In the genomic region with DNA sequence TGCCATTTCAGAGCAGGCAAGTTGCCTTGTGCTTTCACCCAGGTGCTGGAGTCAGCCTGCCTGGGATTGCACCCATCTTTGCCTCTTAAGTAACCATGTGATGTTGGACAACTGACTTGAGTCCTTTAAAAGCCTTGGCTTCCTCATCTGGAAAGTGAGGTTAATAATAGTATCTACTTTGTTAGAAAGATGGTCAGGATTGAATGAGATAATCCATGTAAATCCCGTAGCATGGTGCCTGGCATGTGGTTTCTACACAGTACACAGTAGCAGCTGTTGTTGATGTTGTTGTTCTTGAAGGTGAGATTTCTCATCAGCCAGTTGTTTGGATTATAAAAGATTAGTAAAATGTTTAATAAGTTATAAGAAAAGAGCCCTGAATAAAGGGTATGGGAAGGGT, we compare ENCODE assay signal across 25 cellular contexts. TPM values are rescaled to one million over a fixed set of nuclear protein-coding genes. Genes with fewer than 3 reads are reported as not detected.
DNase-seq lines count a peak whose midpoint lies in the region; ATAC-seq and TF ChIP-seq lines count a peak whose summit lies in the region.
"Had no signal": no experiment of that assay in that cellular context is flagged by ENCODE, and none has a peak within 500 bp of the region (broad histone marks: within the 10 kb centered on the region; RNA-seq: fewer than 3 reads in every experiment).

No MANE protein-coding gene starts in this region.

- no peak overlapping the region for H2BK5ac ChIP-seq in trophoblast cell (ENCODE audit: low read depth, low read length, poor library complexity)

- peak overlapping the region; percentile 20 for H3K27ac Mint-ChIP-seq in activated naive CD4-positive, alpha-beta T cell treated with anti-CD3 and anti-CD28 coated beads, Interleukin-2, amount 50 U/mL, for 24 hours
- H3K27ac Mint-ChIP-seq: naive B cell; T-helper 1 cell treated with Interleukin-12 subunit alpha and Interleukin-12 subunit beta and Interleukin-4 antibody, amounts not matched to agents 30 μg/mL and 1 μg/mL, for 36 hours had no signal

- H3K4me2 ChIP-seq in trophoblast cell (ENCODE audit: low read length) = no peak overlapping the region
- H3K4me2 ChIP-seq: KMS-11 had no signal

- TF ChIP-seq POLR2A in body of pancreas (IDR thresholded peaks at IDR 0.05) = no peak

- intact Hi-C loops in body of pancreas (cut with DNase I) = no loop called here

- peaks cover 4% of the 10 kb centered on the region for H3K36me3 Mint-ChIP-seq in activated naive CD4-positive, alpha-beta T cell treated with anti-CD3 and anti-CD28 coated beads, Interleukin-2, amount 50 U/mL, for 24 hours

- H3K27me3 ChIP-seq in body of pancreas (no peaks in the 10 kb centered on the region), trophoblast cell (ENCODE audit: insufficient read depth, low read length) (no peaks in the 10 kb centered on the region)
- H3K27me3 ChIP-seq: BLaER1 treated with 17β-estradiol and CSF1 and Interleukin-3, amounts not matched to agents 10 nM and 100 nM; brain microvascular endothelial cell; ovary; SJCRH30; spleen had no signal

- H2BK12ac ChIP-seq in trophoblast cell (ENCODE audit: low read length) = no peak overlapping the region

- H3K79me2 ChIP-seq in trophoblast cell (ENCODE audit: control insufficient read depth, insufficient read depth, low read length, poor library complexity) = no peaks in the 10 kb centered on the region

- no peak for TF ChIP-seq CTCF in body of pancreas (IDR thresholded peaks at IDR 0.05)

- no peak for DNase-seq in activated naive CD4-positive, alpha-beta T cell treated with anti-CD3 and anti-CD28 coated beads, Interleukin-2, amount 50 U/mL, for 16 hours
- DNase-seq in NCI-H82 (lab: John Stamatoyannopoulos, UW) (peak; percentile 96), body of pancreas (no peak), trophoblast cell (no peak)
- DNase-seq: brain microvascular endothelial cell; DMS 273 treated with DMSO at 0.1 percent for 48 hours; effector CD8-positive, alpha-beta T cell; foreskin fibroblast; GOT3; naive B cell; NCI-H1048; NCI-H1694 treated with DMSO at 0.1 percent for 48 hours; NCI-H2171; ovary; spleen; stimulated activated CD4-positive, alpha-beta T cell treated with anti-CD3 and anti-CD28 coated beads, Interleukin-2, amount 100 ng/mL, for 48 hours had no signal

- H3K36me3 ChIP-seq in body of pancreas (replicated peaks in 1 of 2; ENCODE audit: insufficient read depth in 1 of 2, low read depth in 2 of 2) (no peaks in the 10 kb centered on the region), trophoblast cell (ENCODE audit: control insufficient read depth in 1 of 2, insufficient read depth in 2 of 2, low read length in 2 of 2) (peaks cover 2 to 4% of the 10 kb centered on the region in 2 experiments)
- H3K36me3 ChIP-seq: brain microvascular endothelial cell, ovary, SJCRH30 had no signal

- H3K9me3 Mint-ChIP-seq in activated naive CD4-positive, alpha-beta T cell treated with anti-CD3 and anti-CD28 coated beads, Interleukin-2, amount 50 U/mL, for 24 hours = no peaks in the 10 kb centered on the region
- H3K9me3 Mint-ChIP-seq: naive B cell; stimulated activated memory B cell treated with anti-CD40 and anti-IgM and Interleukin-4, amounts not matched to agents 10 μg/mL and 1 μg/mL and 100 μg/mL, for 72 hours; T-helper 1 cell treated with Interleukin-12 subunit alpha and Interleukin-12 subunit beta and Interleukin-4 antibody, amounts not matched to agents 30 μg/mL and 1 μg/mL, for 36 hours had no signal

- 36 to 43% methylated on average over 1 of the region's 1 CpG for WGBS in body of pancreas, 2 donors
- WGBS in trophoblast cell (ENCODE audit: extremely low coverage, insufficient coverage, insufficient read length) = no CpG with 5 or more reads among the region's 1 CpG

- H3K18ac ChIP-seq in trophoblast cell (ENCODE audit: low read length) = no peak overlapping the region

- no peak overlapping the region for H3K4me3 Mint-ChIP-seq in activated naive CD4-positive, alpha-beta T cell treated with anti-CD3 and anti-CD28 coated beads, Interleukin-2, amount 50 U/mL, for 24 hours
- H3K4me3 Mint-ChIP-seq: naive B cell; stimulated activated memory B cell treated with anti-CD40 and anti-IgM and Interleukin-4, amounts not matched to agents 10 μg/mL and 1 μg/mL and 100 μg/mL, for 72 hours; T-helper 1 cell treated with Interleukin-12 subunit alpha and Interleukin-12 subunit beta and Interleukin-4 antibody, amounts not matched to agents 30 μg/mL and 1 μg/mL, for 36 hours had no signal

- no peaks in the 10 kb centered on the region for H3K27me3 Mint-ChIP-seq in activated naive CD4-positive, alpha-beta T cell treated with anti-CD3 and anti-CD28 coated beads, Interleukin-2, amount 50 U/mL, for 24 hours
- H3K27me3 Mint-ChIP-seq: naive B cell; stimulated activated memory B cell treated with anti-CD40 and anti-IgM and Interleukin-4, amounts not matched to agents 10 μg/mL and 1 μg/mL and 100 μg/mL, for 72 hours had no signal

- ATAC-seq in body of pancreas (no peak), GM19351 (IDR thresholded peaks at IDR 0.05; ENCODE audit: unreplicated experiment) (no peak), GM18517 (IDR thresholded peaks at IDR 0.05; ENCODE audit: unreplicated experiment) (no peak), GM18519 (IDR thresholded peaks at IDR 0.05; ENCODE audit: low FRiP score, unreplicated experiment) (no peak)
- ATAC-seq: stimulated activated memory B cell treated with anti-CD40 and anti-IgM and Interleukin-4, amounts not matched to agents 10 μg/mL and 1 μg/mL and 100 μg/mL, for 72 hours had no signal

- peak overlapping the region in 3 of 4 donors; percentile 82 to 90 (median 89) for H3K27ac ChIP-seq in body of pancreas
- no peak overlapping the region for H3K27ac ChIP-seq in trophoblast cell (ENCODE audit: low read depth, low read length)
- H3K27ac ChIP-seq: BLaER1 treated with 17β-estradiol and CSF1 and Interleukin-3, amounts not matched to agents 10 nM and 100 nM; brain microvascular endothelial cell; KMS-11; ovary; SJCRH30 had no signal

- H3K79me1 ChIP-seq in trophoblast cell (ENCODE audit: low read length) = peaks cover 2% of the 10 kb centered on the region

- no peak overlapping the region for H2AK5ac ChIP-seq in trophoblast cell (ENCODE audit: low read length)

- no peak overlapping the region for H2AFZ ChIP-seq in trophoblast cell (ENCODE audit: insufficient read depth, low read length, poor library complexity)

- H3K4me1 Mint-ChIP-seq in activated naive CD4-positive, alpha-beta T cell treated with anti-CD3 and anti-CD28 coated beads, Interleukin-2, amount 50 U/mL, for 24 hours = peaks cover 98% of the 10 kb centered on the region

- no peak overlapping the region for H3K9ac ChIP-seq in trophoblast cell (ENCODE audit: low read length)
- H3K9ac ChIP-seq: BLaER1 treated with 17β-estradiol and CSF1 and Interleukin-3, amounts not matched to agents 10 nM and 100 nM; KMS-11 had no signal

- H3K4ac ChIP-seq in trophoblast cell (ENCODE audit: low read depth, low read length) = no peak overlapping the region

- no peak overlapping the region for H3K14ac ChIP-seq in trophoblast cell (ENCODE audit: low read length)

- H4K12ac ChIP-seq in trophoblast cell (ENCODE audit: low read depth, low read length) = no peak overlapping the region

- H3K4me3 ChIP-seq in body of pancreas (no peak overlapping the region), trophoblast cell (ENCODE audit: low read depth, low read length) (no peak overlapping the region)
- H3K4me3 ChIP-seq: BLaER1 treated with 17β-estradiol and CSF1 and Interleukin-3, amounts not matched to agents 10 nM and 100 nM; ovary; SJCRH30; spleen had no signal

- H3K9me3 ChIP-seq in body of pancreas (no peaks in the 10 kb centered on the region), trophoblast cell (ENCODE audit: insufficient read depth, low read depth, low read length) (no peaks in the 10 kb centered on the region)
- H3K9me3 ChIP-seq: BLaER1 treated with 17β-estradiol and CSF1 and Interleukin-3, amounts not matched to agents 10 nM and 100 nM; ovary; SJCRH30; spleen had no signal

- H4K91ac ChIP-seq in trophoblast cell (ENCODE audit: low read depth, low read length) = no peak overlapping the region

- H2BK120ac ChIP-seq in trophoblast cell (ENCODE audit: insufficient read depth, low read length, poor library complexity) = no peak overlapping the region

- H3K4me1 ChIP-seq in body of pancreas (peaks cover 98% of the 10 kb centered on the region), trophoblast cell (ENCODE audit: control insufficient read depth in 1 of 2, insufficient read depth in 2 of 2, low read length in 2 of 2) (peaks cover 9 to 12% of the 10 kb centered on the region in 2 experiments)
- H3K4me1 ChIP-seq: SJCRH30 had no signal

- H3K23ac ChIP-seq in trophoblast cell (ENCODE audit: low read length) = peak overlapping the region; percentile 67

- H4K8ac ChIP-seq in trophoblast cell (ENCODE audit: low read depth, low read length) = no peak overlapping the region

RNA-seq across cellular contexts. Expression of gene PSMD6, which starts 48.8 kb away (rescaled TPM):
- total RNA-seq in body of pancreas = 10 to 100 TPM; 88.7 to 98.3 TPM
- polyA plus RNA-seq in trophoblast cell (2013) = 133 and 140 TPM in 2 replicates
